In the genomic region with DNA sequence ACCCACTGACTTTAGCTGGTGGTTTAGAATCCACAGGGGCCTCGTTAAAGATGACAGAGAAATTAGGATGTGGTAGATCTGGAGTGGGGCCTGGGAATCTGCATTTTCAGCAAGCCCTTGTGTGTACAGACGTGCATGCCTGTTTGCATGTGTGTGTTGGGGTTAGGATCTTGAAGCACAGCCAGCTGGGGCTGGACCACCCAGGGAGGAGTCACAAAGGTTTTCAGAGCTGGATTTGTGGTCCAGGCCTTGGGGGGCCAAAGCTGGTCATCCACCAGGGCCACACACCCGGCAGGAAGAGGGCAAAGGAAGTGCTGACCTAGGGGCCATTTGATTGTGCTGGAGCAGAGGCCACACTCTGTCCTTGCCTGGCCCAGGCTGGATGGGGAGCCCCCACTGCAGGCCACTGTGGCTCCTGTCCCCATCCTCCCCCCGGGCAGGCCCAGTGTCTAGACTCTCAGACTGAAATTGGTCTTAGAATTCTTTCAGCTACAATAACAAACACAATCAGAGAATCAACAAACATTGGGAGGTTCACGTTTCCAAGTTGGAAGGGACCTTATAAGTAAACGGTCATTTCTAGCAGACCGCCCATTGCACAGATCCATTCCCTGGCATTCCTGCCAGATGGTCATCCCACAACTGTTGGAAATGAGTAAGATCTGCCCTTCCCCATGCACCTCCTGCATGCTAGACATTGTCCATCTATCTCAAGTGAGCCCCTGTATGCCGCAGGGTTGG, we compare ENCODE assay signal across 21 cellular contexts. TPM values are rescaled to one million over a fixed set of nuclear protein-coding genes. Genes with fewer than 3 reads are reported as not detected.
DNase-seq lines count a peak whose midpoint lies in the region; ATAC-seq and TF ChIP-seq lines count a peak whose summit lies in the region.
"Had no signal": no experiment of that assay in that cellular context is flagged by ENCODE, and none has a peak within 500 bp of the region (broad histone marks: within the 10 kb centered on the region; RNA-seq: fewer than 3 reads in every experiment).

No MANE protein-coding gene starts in this region.

- CTCF ChIA-PET in AG04450 (lab: Charles Lee), result interaction anchor here (0.6 to 3.4 kb wide), 7 partner anchors 13 to 260 kb away, joined by 3 to 17 read pairs (median 4); a partner anchor contains a TSS

- no peak overlapping the region for H3K4me3 ChIP-seq in AG04450 (ENCODE audit: low read depth, low read length)
- no peak overlapping the region for H3K4me3 ChIP-seq in MG63
- no peak overlapping the region for H3K4me3 ChIP-seq in colonic mucosa
- no peak overlapping the region for H3K4me3 ChIP-seq in mucosa of rectum (ENCODE audit: low read length in 2 of 2)

- DNase-seq in AG04450 (ENCODE audit: low read depth, low spot score) (peak; percentile 38), MG63 (peak; percentile 92), colonic mucosa (no peak), GM19240 (ENCODE audit: insufficient read length, low spot score) (no peak), amniotic stem cell (lab: John Stamatoyannopoulos, UW) (no peak)
- no peak for DNase-seq in activated T-cell treated with anti-CD3 and anti-CD28 coated beads, Interleukin-2, amount 50 U/mL, for 24 hours
- DNase-seq: 8988T, C1 segment of cervical spinal cord, GF-D8, GOT3, NCI-H187, NCI-H446, NCI-H748 treated with DMSO at 0.1 percent for 48 hours, OCI-M1, RPMI8226, SIG-M5 had no signal

- POLR2A ChIA-PET in AG04450 (lab: Yijun Ruan, JAX), result interaction anchor here (0.6 to 1.3 kb wide), 2 partner anchors 18 to 37 kb away, joined by 3 to 4 read pairs; no protein-coding TSS in a partner anchor

- no peak overlapping the region for H3K4me3 Mint-ChIP-seq in activated T-cell treated with anti-CD3 and anti-CD28 coated beads, Interleukin-2, amount 50 U/mL, for 24 hours

- peak overlapping the region in 1 of 2 donors; percentile 74 for H3K9ac ChIP-seq in colonic mucosa (ENCODE audit: low read depth in 2 of 2, low read length in 2 of 2)
- peak overlapping the region in 1 of 2 donors; percentile 3 for H3K9ac ChIP-seq in mucosa of rectum (ENCODE audit: low read depth in 1 of 2, low read length in 2 of 2)
- H3K9ac ChIP-seq: KMS-11 had no signal

- no peaks in the 10 kb centered on the region for H3K36me3 Mint-ChIP-seq in activated T-cell treated with anti-CD3 and anti-CD28 coated beads, Interleukin-2, amount 50 U/mL, for 24 hours (ENCODE audit: low read depth)

- H3K9me3 Mint-ChIP-seq in activated T-cell treated with anti-CD3 and anti-CD28 coated beads, Interleukin-2, amount 50 U/mL, for 24 hours, result no peaks in the 10 kb centered on the region

- H3K27me3 Mint-ChIP-seq in activated T-cell treated with anti-CD3 and anti-CD28 coated beads, Interleukin-2, amount 50 U/mL, for 24 hours, result peaks cover 9% of the 10 kb centered on the region

- no peaks in the 10 kb centered on the region for H3K4me1 Mint-ChIP-seq in activated T-cell treated with anti-CD3 and anti-CD28 coated beads, Interleukin-2, amount 50 U/mL, for 24 hours (ENCODE audit: low read depth)

- ATAC-seq in HG03354 (IDR thresholded peaks at IDR 0.05; ENCODE audit: poor library complexity, severe bottlenecking, unreplicated experiment), result no peak
- ATAC-seq: HepG2 had no signal

- peaks cover 37% of the 10 kb centered on the region for H3K4me1 ChIP-seq in colonic mucosa
- H3K4me1 ChIP-seq in mucosa of rectum (ENCODE audit: control insufficient read depth in 2 of 2, insufficient read depth in 2 of 2, low read length in 2 of 2), result peaks cover 80 to 94% of the 10 kb centered on the region in 2 donors

- H3K27me3 ChIP-seq in AG04450 (ENCODE audit: control insufficient read depth, insufficient read depth, low read length) (peaks cover 10% of the 10 kb centered on the region), MG63 (no peaks in the 10 kb centered on the region), colonic mucosa (no peaks in the 10 kb centered on the region), mucosa of rectum (ENCODE audit: control insufficient read depth in 2 of 2, insufficient read depth in 2 of 2, low read length in 2 of 2) (no peaks in the 10 kb centered on the region)

- no peak overlapping the region for H3K27ac Mint-ChIP-seq in activated T-cell treated with anti-CD3 and anti-CD28 coated beads, Interleukin-2, amount 50 U/mL, for 24 hours

- intact Hi-C loops in colonic mucosa (cut with DNase I), result no loop called here

- no peak for TF ChIP-seq CTCF in AG04450 (IDR thresholded peaks at IDR 0.05; ENCODE audit: low read depth, low read length)
- no peak for TF ChIP-seq CTCF in colonic mucosa (IDR thresholded peaks at IDR 0.05)

- no peak overlapping the region for H3K27ac ChIP-seq in AG04450 (ENCODE audit: low read depth, low read length)
- peak overlapping the region; percentile 91 for H3K27ac ChIP-seq in colonic mucosa
- H3K27ac ChIP-seq in mucosa of rectum (ENCODE audit: low read depth in 2 of 2, low read length in 2 of 2), result peak overlapping the region; percentile 95 to 98
- H3K27ac ChIP-seq: KMS-11 had no signal

- no peaks in the 10 kb centered on the region for H3K36me3 ChIP-seq in MG63
- no peaks in the 10 kb centered on the region for H3K36me3 ChIP-seq in colonic mucosa
- H3K36me3 ChIP-seq in mucosa of rectum (ENCODE audit: control insufficient read depth in 2 of 2, insufficient read depth in 2 of 2, low read length in 2 of 2), result peaks cover 17 to 25% of the 10 kb centered on the region in 2 donors

- no peaks in the 10 kb centered on the region; the same call in 1 of the 2 replicates for H3K9me3 ChIP-seq in AG04450 (ENCODE audit: control insufficient read depth, insufficient read depth, low read length)
- H3K9me3 ChIP-seq in MG63, result 0 out of 2 replicates have a peak, but pooled peaks cover 2% of the 10 kb centered on the region
- H3K9me3 ChIP-seq in colonic mucosa, result no peaks in the 10 kb centered on the region
- no peaks in the 10 kb centered on the region for H3K9me3 ChIP-seq in mucosa of rectum (ENCODE audit: control insufficient read depth in 2 of 2, low read length in 2 of 2)

RNA-seq across cellular contexts. Expression of a gene that starts 10.3 kb away (rescaled TPM):
- polyA plus RNA-seq in AG04450 (2011; rRNA removed), result 0.30 and 0.41 TPM in 2 replicates
- polyA minus RNA-seq in AG04450 (2011; rRNA and poly(A)+ RNA removed), result 0.26 TPM in 1 of 2 replicates, not detected in the other
- total RNA-seq in MG63 (2014; rRNA removed; shearing (Covaris generic); ENCODE audit: low replicate concordance), result 0.07 TPM in 1 of 2 replicates, not detected in the other
- 100 to 1,000 TPM; 299 to 498 TPM for total RNA-seq in colonic mucosa
- total RNA-seq: HepG2, M059J had no signal
- polyA plus RNA-seq: HepG2 had no signal

RNA-seq across cellular contexts. Expression of a gene that starts 12.9 kb away (rescaled TPM):
- not detected in 2 replicates for polyA plus RNA-seq in AG04450 (2011; rRNA removed)
- polyA minus RNA-seq in AG04450 (2011; rRNA and poly(A)+ RNA removed), result 0.09 and 0.18 TPM in 2 replicates
- total RNA-seq in MG63 (2014; rRNA removed; shearing (Covaris generic); ENCODE audit: low replicate concordance), result not detected in 2 replicates
- 10 to 100 TPM in 1 of 2 donors, 1 to 10 TPM in 1; 5.0 to 24.9 TPM for total RNA-seq in colonic mucosa
- total RNA-seq: HepG2, M059J had no signal
- polyA plus RNA-seq: HepG2 had no signal

RNA-seq across cellular contexts. Expression of a gene that starts 21.3 kb away (rescaled TPM):
- polyA plus RNA-seq in AG04450 (2011; rRNA removed), result 118 and 149 TPM in 2 replicates
- 317 and 389 TPM in 2 replicates for polyA minus RNA-seq in AG04450 (2011; rRNA and poly(A)+ RNA removed)
- 6.1 and 10.4 TPM in 2 replicates for total RNA-seq in MG63 (2014; rRNA removed; shearing (Covaris generic); ENCODE audit: low replicate concordance)
- 10 to 100 TPM in 1 of 2 donors, 1 to 10 TPM in 1; 8.6 to 18.1 TPM for total RNA-seq in colonic mucosa

Comparison
In these comparisons a context has a peak if more than half of its experiments do, and no peak if none do; other contexts are left out.
1. DNase-seq: peak in AG04450 (single experiment) and MG63 (single experiment); none in colonic mucosa (single experiment), GM19240 (single experiment), activated T-cell treated with anti-CD3 and anti-CD28 coated beads, Interleukin-2, amount 50 U/mL, for 24 hours (single experiment) and amniotic stem cell (single experiment).
2. RNA of a gene that starts 10.3 kb away (total RNA-seq): 299 to 498 TPM in colonic mucosa; 0.07 TPM in MG63; every median in the first group is over 100 times any median in the second.